Comparison of ENCODE assay signal across 9 cellular contexts in the genomic region with DNA sequence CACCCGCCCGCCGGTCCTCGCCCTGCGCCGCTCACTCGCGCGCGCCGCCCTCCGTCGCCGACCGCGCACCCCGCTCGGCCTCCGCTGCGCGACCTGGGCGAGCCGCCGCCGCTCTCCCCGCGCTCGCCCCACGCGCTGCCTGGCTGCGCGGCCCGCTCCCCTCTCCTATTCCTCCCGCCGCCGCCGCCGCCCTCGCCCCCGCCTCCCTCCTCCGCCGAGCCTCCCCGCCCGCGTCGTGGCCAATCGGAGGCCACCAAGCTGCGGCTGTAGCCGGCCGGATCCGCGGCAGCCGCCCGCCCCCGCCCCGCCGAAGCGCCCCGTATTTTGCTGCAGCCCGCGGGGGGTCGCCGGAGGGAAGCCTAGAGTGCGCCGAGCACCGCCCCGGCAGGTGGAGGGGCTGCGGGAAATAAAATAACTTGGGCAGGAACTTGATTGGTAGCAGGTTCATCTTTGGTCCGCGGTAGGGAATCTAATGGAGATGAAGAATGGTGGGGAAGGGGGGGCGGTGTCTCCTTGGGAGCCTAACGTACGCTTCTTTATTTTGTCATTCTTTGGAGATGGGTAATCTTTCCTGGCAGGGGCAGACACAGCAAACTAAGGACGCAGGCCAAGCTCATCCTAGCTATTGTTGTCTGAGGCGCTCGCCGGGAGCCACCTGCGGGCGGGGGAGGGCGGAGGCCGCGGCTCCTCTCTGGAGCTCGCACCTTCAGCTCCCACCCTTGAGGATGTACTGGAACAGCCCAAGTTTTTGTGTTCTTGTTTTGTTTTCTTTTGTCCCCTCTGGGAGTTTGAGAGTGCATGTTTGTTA. TPM values are rescaled to one million over a fixed set of nuclear protein-coding genes. Genes with fewer than 3 reads are reported as not detected.
DNase-seq lines count a peak whose midpoint lies in the region; ATAC-seq and TF ChIP-seq lines count a peak whose summit lies in the region.
"Had no signal": no experiment of that assay in that cellular context is flagged by ENCODE, and none has a peak within 500 bp of the region (broad histone marks: within the 10 kb centered on the region; RNA-seq: fewer than 3 reads in every experiment).

No MANE protein-coding gene starts in this region.

- peak overlapping the region; percentile 25 for H3K14ac ChIP-seq in neuronal stem cell (ENCODE audit: low read length)

- no peaks in the 10 kb centered on the region for H3K36me3 Mint-ChIP-seq in WTC11

- POLR2A ChIA-PET in WTC11 (lab: Charles Lee): no interaction called here

- H4K8ac ChIP-seq in neuronal stem cell (ENCODE audit: low read depth, low read length): no peak overlapping the region

- peaks cover 53% of the 10 kb centered on the region for H3K4me1 Mint-ChIP-seq in WTC11

- peak overlapping the region; percentile 62 to 91 for H3K4me3 ChIP-seq in neuronal stem cell (ENCODE audit: low read length in 2 of 2)

- peak overlapping the region; percentile 93 for H3K23ac ChIP-seq in neuronal stem cell (ENCODE audit: low read depth, low read length, poor library complexity)

- WGBS in neuronal stem cell (ENCODE audit: extremely low coverage in 2 of 2, insufficient read length in 2 of 2, insufficient replicate concordance in 1 of 2), 2 donors: no CpG with 5 or more reads among the region's 83 CpGs

- H2BK5ac ChIP-seq in neuronal stem cell (ENCODE audit: low read length): peak overlapping the region; percentile 100

- H3K4me1 ChIP-seq in neuronal stem cell (ENCODE audit: control insufficient read depth in 2 of 2, insufficient read depth in 1 of 2, low read depth in 1 of 2, low read length in 2 of 2): peaks cover 1 to 9% of the 10 kb centered on the region in 2 donors

- peaks cover 3% of the 10 kb centered on the region for H3K79me1 ChIP-seq in neuronal stem cell (ENCODE audit: low read depth, low read length)

- H3K4me2 ChIP-seq in neuronal stem cell (ENCODE audit: insufficient read depth, low read length, poor library complexity, severe bottlenecking): peak overlapping the region; percentile 83

- H3K9me3 ChIP-seq in neuronal stem cell (replicated peaks in 1 of 2; ENCODE audit: control insufficient read depth in 2 of 2, insufficient read depth in 1 of 2, low read depth in 1 of 2, low read length in 2 of 2): no peaks in the 10 kb centered on the region

- no peaks in the 10 kb centered on the region for H3K9me3 Mint-ChIP-seq in WTC11

- H3K27ac Mint-ChIP-seq in WTC11: peak overlapping the region; percentile 92
- H3K27ac Mint-ChIP-seq: CD4-positive, CD25-positive, alpha-beta regulatory T cell had no signal

- H2BK12ac ChIP-seq in neuronal stem cell (ENCODE audit: low read length): peak overlapping the region; percentile 41

- DNase-seq in NCI-H187 (lab: John Stamatoyannopoulos, UW): peak; percentile 9 to 56
- no peak for DNase-seq in NCI-H187 treated with DMSO at 0.1 percent for 48 hours (lab: John Stamatoyannopoulos, UW)
- peak; percentile 83 for DNase-seq in NCI-H1105 (lab: John Stamatoyannopoulos, UW)
- DNase-seq in WTC11 (ENCODE audit: low spot score): peak; percentile 79
- peak; percentile 14 for DNase-seq in germinal center (ENCODE audit: low spot score)
- DNase-seq in neuronal stem cell (ENCODE audit: low spot score): peak; percentile 80

- no peaks in the 10 kb centered on the region for H3K27me3 ChIP-seq in neuronal stem cell (ENCODE audit: control insufficient read depth in 3 of 3, insufficient read depth in 3 of 3, low read depth in 1 of 3, low read length in 3 of 3)

- H2AFZ ChIP-seq in neuronal stem cell (ENCODE audit: low read length): peak overlapping the region; percentile 92

- H3K18ac ChIP-seq in neuronal stem cell (ENCODE audit: low read length): peak overlapping the region; percentile 100

- H2BK15ac ChIP-seq in neuronal stem cell (ENCODE audit: low read length): peak overlapping the region; percentile 78

- peak overlapping the region; percentile 99 for H3K27ac ChIP-seq in neuronal stem cell (replicated peaks; ENCODE audit: low read length)

- H3K36me3 ChIP-seq in neuronal stem cell (replicated peaks in 1 of 2; ENCODE audit: control insufficient read depth in 2 of 2, insufficient read depth in 2 of 2, low read length in 2 of 2): peaks cover 0 to 6% of the 10 kb centered on the region in 2 donors

- peak overlapping the region; percentile 98 for H3K9ac ChIP-seq in neuronal stem cell (ENCODE audit: low read depth, low read length, poor library complexity)

- H4K91ac ChIP-seq in neuronal stem cell (ENCODE audit: low read depth, low read length, poor library complexity): peak overlapping the region; percentile 38

- H3K4ac ChIP-seq in neuronal stem cell (ENCODE audit: low read length): no peak overlapping the region

- peak overlapping the region; percentile 87 for H2BK120ac ChIP-seq in neuronal stem cell (ENCODE audit: low read depth, low read length)

- ATAC-seq in WTC11: peak; percentile 29
- ATAC-seq in HG03342 (IDR thresholded peaks at IDR 0.05; ENCODE audit: unreplicated experiment): no peak
- ATAC-seq in GM21737 (IDR thresholded peaks at IDR 0.05; ENCODE audit: unreplicated experiment): no peak

- no peak overlapping the region for H2AK5ac ChIP-seq in neuronal stem cell (ENCODE audit: low read depth, low read length)

- peak overlapping the region; percentile 83 for H3K4me3 Mint-ChIP-seq in WTC11

- TF ChIP-seq CTCF in WTC11 (IDR thresholded peaks at IDR 0.05): no peak

- peaks cover 42% of the 10 kb centered on the region for H3K27me3 Mint-ChIP-seq in WTC11 (ENCODE audit: low read depth)

- CTCF ChIA-PET in WTC11 (lab: Charles Lee): no interaction called here

TF ChIP-seq in WTC11, 78 proteins besides CTCF, POLR2A, EP300 and RAD21:
- 0 out of 2 replicates have a peak, but pooled peaks have one; percentile 40 for TF ChIP-seq KAT7 (CRISPR knock-in tag; IDR thresholded peaks at IDR 0.05; ENCODE audit: borderline replicate concordance)
- TF ChIP-seq ZBTB21 (CRISPR knock-in tag; IDR thresholded peaks at IDR 0.05; ENCODE audit: borderline replicate concordance): no peak
- TF ChIP-seq, protein P1, sequence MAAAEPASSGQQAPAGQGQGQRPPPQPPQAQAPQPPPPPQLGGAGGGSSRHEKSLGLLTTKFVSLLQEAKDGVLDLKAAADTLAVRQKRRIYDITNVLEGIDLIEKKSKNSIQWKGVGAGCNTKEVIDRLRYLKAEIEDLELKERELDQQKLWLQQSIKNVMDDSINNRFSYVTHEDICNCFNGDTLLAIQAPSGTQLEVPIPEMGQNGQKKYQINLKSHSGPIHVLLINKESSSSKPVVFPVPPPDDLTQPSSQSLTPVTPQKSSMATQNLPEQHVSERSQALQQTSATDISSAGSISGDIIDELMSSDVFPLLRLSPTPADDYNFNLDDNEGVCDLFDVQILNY (CRISPR knock-in tag; IDR thresholded peaks at IDR 0.05): 0 out of 2 replicates have a peak, but pooled peaks have one; percentile 19
- TF ChIP-seq, protein P2, sequence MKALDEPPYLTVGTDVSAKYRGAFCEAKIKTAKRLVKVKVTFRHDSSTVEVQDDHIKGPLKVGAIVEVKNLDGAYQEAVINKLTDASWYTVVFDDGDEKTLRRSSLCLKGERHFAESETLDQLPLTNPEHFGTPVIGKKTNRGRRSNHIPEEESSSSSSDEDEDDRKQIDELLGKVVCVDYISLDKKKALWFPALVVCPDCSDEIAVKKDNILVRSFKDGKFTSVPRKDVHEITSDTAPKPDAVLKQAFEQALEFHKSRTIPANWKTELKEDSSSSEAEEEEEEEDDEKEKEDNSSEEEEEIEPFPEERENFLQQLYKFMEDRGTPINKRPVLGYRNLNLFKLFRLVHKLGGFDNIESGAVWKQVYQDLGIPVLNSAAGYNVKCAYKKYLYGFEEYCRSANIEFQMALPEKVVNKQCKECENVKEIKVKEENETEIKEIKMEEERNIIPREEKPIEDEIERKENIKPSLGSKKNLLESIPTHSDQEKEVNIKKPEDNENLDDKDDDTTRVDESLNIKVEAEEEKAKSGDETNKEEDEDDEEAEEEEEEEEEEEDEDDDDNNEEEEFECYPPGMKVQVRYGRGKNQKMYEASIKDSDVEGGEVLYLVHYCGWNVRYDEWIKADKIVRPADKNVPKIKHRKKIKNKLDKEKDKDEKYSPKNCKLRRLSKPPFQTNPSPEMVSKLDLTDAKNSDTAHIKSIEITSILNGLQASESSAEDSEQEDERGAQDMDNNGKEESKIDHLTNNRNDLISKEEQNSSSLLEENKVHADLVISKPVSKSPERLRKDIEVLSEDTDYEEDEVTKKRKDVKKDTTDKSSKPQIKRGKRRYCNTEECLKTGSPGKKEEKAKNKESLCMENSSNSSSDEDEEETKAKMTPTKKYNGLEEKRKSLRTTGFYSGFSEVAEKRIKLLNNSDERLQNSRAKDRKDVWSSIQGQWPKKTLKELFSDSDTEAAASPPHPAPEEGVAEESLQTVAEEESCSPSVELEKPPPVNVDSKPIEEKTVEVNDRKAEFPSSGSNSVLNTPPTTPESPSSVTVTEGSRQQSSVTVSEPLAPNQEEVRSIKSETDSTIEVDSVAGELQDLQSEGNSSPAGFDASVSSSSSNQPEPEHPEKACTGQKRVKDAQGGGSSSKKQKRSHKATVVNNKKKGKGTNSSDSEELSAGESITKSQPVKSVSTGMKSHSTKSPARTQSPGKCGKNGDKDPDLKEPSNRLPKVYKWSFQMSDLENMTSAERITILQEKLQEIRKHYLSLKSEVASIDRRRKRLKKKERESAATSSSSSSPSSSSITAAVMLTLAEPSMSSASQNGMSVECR (CRISPR knock-in tag; IDR thresholded peaks at IDR 0.05; ENCODE audit: borderline replicate concordance): 0 out of 2 replicates have a peak, but pooled peaks have one; percentile 4
- no peak for TF ChIP-seq FOXK1 (CRISPR knock-in tag; IDR thresholded peaks at IDR 0.05)

RNA-seq across cellular contexts. Expression of a gene that starts 1.1 kb away (rescaled TPM):
- 15.9 to 17.3 TPM (median 16.9 TPM) in 3 replicates for total RNA-seq in WTC11 (2021)
- 169 TPM for polyA plus RNA-seq in neuronal stem cell (2013, experiment 1 of 2)
- 173 TPM for polyA plus RNA-seq in neuronal stem cell (2013, experiment 2 of 2)
- total RNA-seq: CD4-positive, CD25-positive, alpha-beta regulatory T cell had no signal
- polyA plus RNA-seq: CD4-positive, CD25-positive, alpha-beta regulatory T cell had no signal
